In genomic region chr12:6573001-6573400, GRCh38 we compare ENCODE assay signal across 19 cellular contexts.
"Had no signal": no experiment of that assay in that cellular context is flagged by ENCODE, and none has a peak within 500 bp of the region (broad histone marks: within the 10 kb centered on the region; RNA-seq: fewer than 3 reads in every experiment).

No MANE protein-coding gene starts in this region.

- H3K27ac Mint-ChIP-seq: activated CD4-positive, alpha-beta T cell treated with anti-CD3 and anti-CD28 coated beads, Interleukin-2, amount 10 ng/mL, durations not matched to agents 7 days and 5 days; WTC11 had no signal

- H3K9me3 ChIP-seq: ascending aorta, gastroesophageal sphincter, neutrophil, thyroid gland, uterus had no signal

- H3K27ac ChIP-seq: ascending aorta, gastroesophageal sphincter, neutrophil, parathyroid adenoma, thyroid gland, uterus had no signal

- H3K4me1 ChIP-seq: parathyroid adenoma, uterus had no signal

- H3K4me3 ChIP-seq: ascending aorta, gastroesophageal sphincter, lung, thyroid gland, uterus had no signal

- H3K36me3 ChIP-seq: uterus had no signal

- H3K4me3 Mint-ChIP-seq: activated CD4-positive, alpha-beta T cell treated with anti-CD3 and anti-CD28 coated beads, Interleukin-2, amount 10 ng/mL, durations not matched to agents 7 days and 5 days; WTC11 had no signal

- H3K27me3 ChIP-seq: ascending aorta, gastroesophageal sphincter, neutrophil, thyroid gland, uterus had no signal

- DNase-seq: activated CD4-positive, alpha-beta T cell treated with anti-CD3 and anti-CD28 coated beads, Interleukin-2, amount 10 ng/mL, durations not matched to agents 7 days and 5 days; activated gamma-delta T cell; dermis blood vessel endothelial cell; erythroblast; left colon; midbrain; naive B cell; retina; stimulated activated CD4-positive, alpha-beta T cell treated with anti-CD3 and anti-CD28 coated beads, Interleukin-12 subunit alpha, Interleukin-12 subunit beta, amount 100 ng/mL, for 4 hours; stimulated activated CD4-positive, alpha-beta T cell treated with anti-CD3 and anti-CD28 coated beads, Interleukin-2, amount 100 ng/mL, for 24 hours; T-helper 2 cell; thyroid gland; uterus had no signal

- H3K27me3 Mint-ChIP-seq: activated CD4-positive, alpha-beta T cell treated with anti-CD3 and anti-CD28 coated beads, Interleukin-2, amount 10 ng/mL, durations not matched to agents 7 days and 5 days; naive B cell had no signal

- H3K9me3 Mint-ChIP-seq: activated CD4-positive, alpha-beta T cell treated with anti-CD3 and anti-CD28 coated beads, Interleukin-2, amount 10 ng/mL, durations not matched to agents 7 days and 5 days; naive B cell; WTC11 had no signal

- ATAC-seq: gastroesophageal sphincter, left colon, WTC11 had no signal
